In the genomic region with DNA sequence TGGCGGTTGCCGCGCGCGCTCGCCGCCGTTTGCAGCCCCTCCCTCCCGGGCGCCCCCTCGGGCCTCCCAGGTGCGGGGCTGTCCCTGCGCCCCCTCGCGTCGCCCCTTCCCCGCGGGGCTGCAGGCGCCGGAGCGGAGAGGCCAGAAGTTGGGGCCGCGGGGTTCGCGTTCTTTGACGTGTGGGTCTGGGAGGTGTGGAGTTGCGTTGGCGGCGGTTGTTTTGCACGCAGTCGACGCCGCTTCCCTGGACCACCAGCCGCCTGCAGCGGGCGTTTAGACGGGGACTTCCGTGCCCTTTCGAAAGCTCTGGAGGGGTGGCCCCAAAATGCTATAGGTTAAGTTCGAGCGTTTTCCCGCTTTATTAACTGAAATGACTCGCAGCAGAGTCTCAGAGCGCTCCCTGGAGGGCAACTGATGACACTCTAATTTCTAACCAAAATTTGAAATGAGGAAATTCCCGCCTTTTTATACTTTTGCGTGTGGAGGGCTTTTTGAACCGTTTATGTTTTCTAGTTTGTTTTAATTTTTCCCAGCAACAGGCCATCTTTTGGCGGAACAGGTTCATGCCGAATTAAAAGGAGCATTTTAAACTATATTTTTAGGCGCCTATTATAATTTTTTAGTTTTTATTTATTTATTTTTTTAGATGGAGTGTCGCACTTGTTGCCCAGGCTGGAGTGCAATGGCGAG, we compare ENCODE assay signal across 1 cellular context.
TF ChIP-seq lines count a peak whose summit lies in the region.

No MANE protein-coding gene starts in this region.

TF ChIP-seq in HEK293, 187 proteins besides CTCF, POLR2A, EP300 and RAD21 (continued from another document):
- TF ChIP-seq, protein P1, sequence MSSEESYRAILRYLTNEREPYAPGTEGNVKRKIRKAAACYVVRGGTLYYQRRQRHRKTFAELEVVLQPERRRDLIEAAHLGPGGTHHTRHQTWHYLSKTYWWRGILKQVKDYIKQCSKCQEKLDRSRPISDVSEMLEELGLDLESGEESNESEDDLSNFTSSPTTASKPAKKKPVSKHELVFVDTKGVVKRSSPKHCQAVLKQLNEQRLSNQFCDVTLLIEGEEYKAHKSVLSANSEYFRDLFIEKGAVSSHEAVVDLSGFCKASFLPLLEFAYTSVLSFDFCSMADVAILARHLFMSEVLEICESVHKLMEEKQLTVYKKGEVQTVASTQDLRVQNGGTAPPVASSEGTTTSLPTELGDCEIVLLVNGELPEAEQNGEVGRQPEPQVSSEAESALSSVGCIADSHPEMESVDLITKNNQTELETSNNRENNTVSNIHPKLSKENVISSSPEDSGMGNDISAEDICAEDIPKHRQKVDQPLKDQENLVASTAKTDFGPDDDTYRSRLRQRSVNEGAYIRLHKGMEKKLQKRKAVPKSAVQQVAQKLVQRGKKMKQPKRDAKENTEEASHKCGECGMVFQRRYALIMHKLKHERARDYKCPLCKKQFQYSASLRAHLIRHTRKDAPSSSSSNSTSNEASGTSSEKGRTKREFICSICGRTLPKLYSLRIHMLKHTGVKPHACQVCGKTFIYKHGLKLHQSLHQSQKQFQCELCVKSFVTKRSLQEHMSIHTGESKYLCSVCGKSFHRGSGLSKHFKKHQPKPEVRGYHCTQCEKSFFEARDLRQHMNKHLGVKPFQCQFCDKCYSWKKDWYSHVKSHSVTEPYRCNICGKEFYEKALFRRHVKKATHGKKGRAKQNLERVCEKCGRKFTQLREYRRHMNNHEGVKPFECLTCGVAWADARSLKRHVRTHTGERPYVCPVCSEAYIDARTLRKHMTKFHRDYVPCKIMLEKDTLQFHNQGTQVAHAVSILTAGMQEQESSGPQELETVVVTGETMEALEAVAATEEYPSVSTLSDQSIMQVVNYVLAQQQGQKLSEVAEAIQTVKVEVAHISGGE (tag by site-specific recombination; conservative IDR thresholded peaks at IDR 0.05; ENCODE audit: low read depth), result peak; percentile 25; the same call in 1 of the 2 replicates
- 0 out of 2 replicates have a peak, but pooled peaks have one; percentile 32 for TF ChIP-seq GFI1B (tag by site-specific recombination; IDR thresholded peaks at IDR 0.05)
- 0 out of 2 replicates have a peak, but pooled peaks have one; percentile 30 for TF ChIP-seq ZNF777 (tag by site-specific recombination; IDR thresholded peaks at IDR 0.05; ENCODE audit: borderline replicate concordance)
- no peak; the same call in 1 of the 2 replicates for TF ChIP-seq SCRT1 (tag by site-specific recombination; IDR thresholded peaks at IDR 0.05; ENCODE audit: borderline replicate concordance)
- 0 out of 2 replicates have a peak, but pooled peaks have one; percentile 29 for TF ChIP-seq ZBTB17 (tag by site-specific recombination; IDR thresholded peaks at IDR 0.05)
- peak; percentile 41; the same call in 1 of the 2 replicates for TF ChIP-seq ZNF558 (tag by site-specific recombination; IDR thresholded peaks at IDR 0.05)
- TF ChIP-seq ZNF610 (tag by site-specific recombination; IDR thresholded peaks at IDR 0.05; ENCODE audit: borderline replicate concordance), result 0 out of 2 replicates have a peak, but pooled peaks have one; percentile 34
- 0 out of 2 replicates have a peak, but pooled peaks have one; percentile 6 for TF ChIP-seq ZNF426 (tag by site-specific recombination; IDR thresholded peaks at IDR 0.05)
- 0 out of 2 replicates have a peak, but pooled peaks have one; percentile 71 for TF ChIP-seq ZNF121 (tag by site-specific recombination; IDR thresholded peaks at IDR 0.05)
- TF ChIP-seq, protein P2, sequence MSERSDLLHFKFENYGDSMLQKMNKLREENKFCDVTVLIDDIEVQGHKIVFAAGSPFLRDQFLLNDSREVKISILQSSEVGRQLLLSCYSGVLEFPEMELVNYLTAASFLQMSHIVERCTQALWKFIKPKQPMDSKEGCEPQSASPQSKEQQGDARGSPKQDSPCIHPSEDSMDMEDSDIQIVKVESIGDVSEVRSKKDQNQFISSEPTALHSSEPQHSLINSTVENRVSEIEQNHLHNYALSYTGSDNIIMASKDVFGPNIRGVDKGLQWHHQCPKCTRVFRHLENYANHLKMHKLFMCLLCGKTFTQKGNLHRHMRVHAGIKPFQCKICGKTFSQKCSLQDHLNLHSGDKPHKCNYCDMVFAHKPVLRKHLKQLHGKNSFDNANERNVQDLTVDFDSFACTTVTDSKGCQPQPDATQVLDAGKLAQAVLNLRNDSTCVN (tag by site-specific recombination; optimal IDR thresholded peaks at IDR 0.05), result no peak
- TF ChIP-seq SP2 (tag by site-specific recombination; IDR thresholded peaks at IDR 0.05), result peak; percentile 53
- TF ChIP-seq ZEB2 (tag by site-specific recombination; IDR thresholded peaks at IDR 0.05), result peak; percentile 78
- TF ChIP-seq, protein P3, sequence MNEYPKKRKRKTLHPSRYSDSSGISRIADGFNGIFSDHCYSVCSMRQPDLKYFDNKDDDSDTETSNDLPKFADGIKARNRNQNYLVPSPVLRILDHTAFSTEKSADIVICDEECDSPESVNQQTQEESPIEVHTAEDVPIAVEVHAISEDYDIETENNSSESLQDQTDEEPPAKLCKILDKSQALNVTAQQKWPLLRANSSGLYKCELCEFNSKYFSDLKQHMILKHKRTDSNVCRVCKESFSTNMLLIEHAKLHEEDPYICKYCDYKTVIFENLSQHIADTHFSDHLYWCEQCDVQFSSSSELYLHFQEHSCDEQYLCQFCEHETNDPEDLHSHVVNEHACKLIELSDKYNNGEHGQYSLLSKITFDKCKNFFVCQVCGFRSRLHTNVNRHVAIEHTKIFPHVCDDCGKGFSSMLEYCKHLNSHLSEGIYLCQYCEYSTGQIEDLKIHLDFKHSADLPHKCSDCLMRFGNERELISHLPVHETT (tag by site-specific recombination; IDR thresholded peaks at IDR 0.05), result peak; percentile 48; the same call in 1 of the 2 replicates
- TF ChIP-seq, protein P4, sequence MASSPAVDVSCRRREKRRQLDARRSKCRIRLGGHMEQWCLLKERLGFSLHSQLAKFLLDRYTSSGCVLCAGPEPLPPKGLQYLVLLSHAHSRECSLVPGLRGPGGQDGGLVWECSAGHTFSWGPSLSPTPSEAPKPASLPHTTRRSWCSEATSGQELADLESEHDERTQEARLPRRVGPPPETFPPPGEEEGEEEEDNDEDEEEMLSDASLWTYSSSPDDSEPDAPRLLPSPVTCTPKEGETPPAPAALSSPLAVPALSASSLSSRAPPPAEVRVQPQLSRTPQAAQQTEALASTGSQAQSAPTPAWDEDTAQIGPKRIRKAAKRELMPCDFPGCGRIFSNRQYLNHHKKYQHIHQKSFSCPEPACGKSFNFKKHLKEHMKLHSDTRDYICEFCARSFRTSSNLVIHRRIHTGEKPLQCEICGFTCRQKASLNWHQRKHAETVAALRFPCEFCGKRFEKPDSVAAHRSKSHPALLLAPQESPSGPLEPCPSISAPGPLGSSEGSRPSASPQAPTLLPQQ (tag by site-specific recombination; IDR thresholded peaks at IDR 0.05), result peak; percentile 64
- TF ChIP-seq, protein P5, sequence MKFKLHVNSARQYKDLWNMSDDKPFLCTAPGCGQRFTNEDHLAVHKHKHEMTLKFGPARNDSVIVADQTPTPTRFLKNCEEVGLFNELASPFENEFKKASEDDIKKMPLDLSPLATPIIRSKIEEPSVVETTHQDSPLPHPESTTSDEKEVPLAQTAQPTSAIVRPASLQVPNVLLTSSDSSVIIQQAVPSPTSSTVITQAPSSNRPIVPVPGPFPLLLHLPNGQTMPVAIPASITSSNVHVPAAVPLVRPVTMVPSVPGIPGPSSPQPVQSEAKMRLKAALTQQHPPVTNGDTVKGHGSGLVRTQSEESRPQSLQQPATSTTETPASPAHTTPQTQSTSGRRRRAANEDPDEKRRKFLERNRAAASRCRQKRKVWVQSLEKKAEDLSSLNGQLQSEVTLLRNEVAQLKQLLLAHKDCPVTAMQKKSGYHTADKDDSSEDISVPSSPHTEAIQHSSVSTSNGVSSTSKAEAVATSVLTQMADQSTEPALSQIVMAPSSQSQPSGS (tag by site-specific recombination; IDR thresholded peaks at IDR 0.05; ENCODE audit: low read depth), result no peak
- peak; percentile 51; the same call in 1 of the 2 replicates for TF ChIP-seq ZBTB21 (tag by site-specific recombination; IDR thresholded peaks at IDR 0.05)
- TF ChIP-seq ZNF529 (tag by site-specific recombination; IDR thresholded peaks at IDR 0.05; ENCODE audit: insufficient replicate concordance), result peak; percentile 43
- TF ChIP-seq ZBTB1 (tag by site-specific recombination; IDR thresholded peaks at IDR 0.05), result peak; percentile 15; the same call in 1 of the 2 replicates
- peak; percentile 67 for TF ChIP-seq ZNF629 (tag by site-specific recombination; IDR thresholded peaks at IDR 0.05)
- TF ChIP-seq KLF7 (tag by site-specific recombination; IDR thresholded peaks at IDR 0.05; ENCODE audit: borderline replicate concordance), result 0 out of 2 replicates have a peak, but pooled peaks have one; percentile 65
- peak; percentile 49 for TF ChIP-seq ZNF76 (tag by site-specific recombination; IDR thresholded peaks at IDR 0.05; ENCODE audit: borderline replicate concordance, low read depth)
